In the genomic region with DNA sequence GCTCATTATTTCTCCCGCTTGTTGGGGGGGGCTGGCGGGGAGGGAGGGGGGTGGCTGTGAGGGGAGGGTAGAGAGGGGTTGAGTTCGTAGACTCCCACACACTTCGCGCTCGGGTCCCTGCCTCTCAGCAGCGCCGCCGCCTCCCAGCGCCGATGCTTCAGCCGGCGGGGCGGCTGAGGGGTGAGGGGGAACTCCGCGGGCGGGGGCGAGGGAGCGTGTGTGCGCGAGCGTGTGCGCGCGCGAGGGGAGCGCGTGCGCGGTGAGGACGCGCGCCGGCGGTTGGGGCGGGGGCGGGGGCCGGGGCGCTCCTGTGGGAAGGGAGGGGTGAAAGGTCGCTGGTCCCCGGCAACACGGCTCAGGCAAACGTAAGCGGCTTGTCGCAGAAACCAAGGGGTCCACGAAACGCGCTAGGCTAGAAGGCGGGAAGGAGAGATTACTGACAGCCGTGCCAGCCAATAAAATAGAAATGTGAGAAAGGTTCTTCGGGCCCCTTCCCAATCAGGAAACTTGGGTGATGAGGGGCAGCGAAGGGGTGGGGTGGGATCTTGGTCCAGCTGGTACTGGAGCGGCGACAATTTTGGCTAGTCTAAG, we compare ENCODE assay signal across 8 cellular contexts. TPM values are rescaled to one million over a fixed set of nuclear protein-coding genes. Genes with fewer than 3 reads are reported as not detected.
DNase-seq lines count a peak whose midpoint lies in the region; ATAC-seq lines count a peak whose summit lies in the region.

No MANE protein-coding gene starts in this region.

- peak overlapping the region; percentile 29 for H3K4me3 Mint-ChIP-seq in activated naive CD8-positive, alpha-beta T cell treated with anti-CD3 and anti-CD28 coated beads, Interleukin-2, amount 50 U/mL, for 24 hours

- no peaks in the 10 kb centered on the region for H3K36me3 Mint-ChIP-seq in activated naive CD8-positive, alpha-beta T cell treated with anti-CD3 and anti-CD28 coated beads, Interleukin-2, amount 50 U/mL, for 24 hours (ENCODE audit: low read depth)

- ATAC-seq in activated naive CD8-positive, alpha-beta T cell treated with anti-CD3 and anti-CD28 coated beads, Interleukin-2, amount 50 U/mL, for 24 hours: peak; percentile 59
- peak; percentile 92 for ATAC-seq in Right ventricle myocardium superior (ENCODE audit: poor library complexity)

- intact Hi-C loops in Right ventricle myocardium superior (cut with DNase I): no loop called here

- H3K27me3 Mint-ChIP-seq in activated naive CD8-positive, alpha-beta T cell treated with anti-CD3 and anti-CD28 coated beads, Interleukin-2, amount 50 U/mL, for 24 hours: peaks cover 35% of the 10 kb centered on the region

- no peak overlapping the region for H3K27ac Mint-ChIP-seq in activated naive CD8-positive, alpha-beta T cell treated with anti-CD3 and anti-CD28 coated beads, Interleukin-2, amount 50 U/mL, for 24 hours

- H3K4me1 Mint-ChIP-seq in activated naive CD8-positive, alpha-beta T cell treated with anti-CD3 and anti-CD28 coated beads, Interleukin-2, amount 50 U/mL, for 24 hours: peaks cover 2% of the 10 kb centered on the region

- peak; percentile 3 for DNase-seq in stimulated activated CD4-positive, alpha-beta T cell treated with anti-CD3 and anti-CD28 coated beads, Interleukin-15, amount 100 ng/mL, for 24 hours
- DNase-seq in stimulated activated CD4-positive, alpha-beta T cell treated with anti-CD3 and anti-CD28 coated beads, Interleukin-4, amount 100 ng/mL, for 24 hours: no peak
- peak; percentile 89 for DNase-seq in NCI-H2196 (lab: John Stamatoyannopoulos, UW; ENCODE audit: unreplicated experiment)
- peak; percentile 14 for DNase-seq in activated naive CD8-positive, alpha-beta T cell treated with anti-CD3 and anti-CD28 coated beads, Interleukin-2, amount 50 U/mL, for 24 hours
- peak; percentile 82 for DNase-seq in Right ventricle myocardium superior
- peak; percentile 47 for DNase-seq in non-pigmented ciliary epithelial cell (ENCODE audit: low read depth)
- no peak for DNase-seq in hepatic stellate cell (ENCODE audit: low spot score)
- DNase-seq in SIG-M5 treated with dmso at 0.1 percent for 504 hours (lab: John Stamatoyannopoulos, UW; ENCODE audit: unreplicated experiment): no peak

- no peaks in the 10 kb centered on the region for H3K9me3 Mint-ChIP-seq in activated naive CD8-positive, alpha-beta T cell treated with anti-CD3 and anti-CD28 coated beads, Interleukin-2, amount 50 U/mL, for 24 hours

RNA-seq across cellular contexts. Expression of a gene that starts 0.3 kb away (rescaled TPM):
- total RNA-seq in Right ventricle myocardium superior: 2.4 TPM

Comparison
In these comparisons a context has a peak if more than half of its experiments do, and no peak if none do; other contexts are left out.
1. DNase-seq: peak in stimulated activated CD4-positive, alpha-beta T cell treated with anti-CD3 and anti-CD28 coated beads, Interleukin-15, amount 100 ng/mL, for 24 hours (single experiment), NCI-H2196 (single experiment), activated naive CD8-positive, alpha-beta T cell treated with anti-CD3 and anti-CD28 coated beads, Interleukin-2, amount 50 U/mL, for 24 hours (single experiment), Right ventricle myocardium superior (single experiment) and non-pigmented ciliary epithelial cell (single experiment); none in stimulated activated CD4-positive, alpha-beta T cell treated with anti-CD3 and anti-CD28 coated beads, Interleukin-4, amount 100 ng/mL, for 24 hours (single experiment), hepatic stellate cell (single experiment) and SIG-M5 treated with dmso at 0.1 percent for 504 hours (single experiment).